In genomic region chr7:103649052-103649451, GRCh38 we compare ENCODE assay signal across 35 cellular contexts.
"Had no signal": no experiment of that assay in that cellular context is flagged by ENCODE, and none has a peak within 500 bp of the region (broad histone marks: within the 10 kb centered on the region; RNA-seq: fewer than 3 reads in every experiment).

No MANE protein-coding gene starts in this region.

- DNase-seq: Kasumi-1, MG63, MM.1S, MV-4-11, NCI-H1048, NCI-H1092, NCI-H1092 treated with DMSO at 0.1 percent for 48 hours, NCI-H1105, NCI-H1105 treated with DMSO at 0.1 percent for 48 hours, NCI-H1417, NCI-H1417 treated with DMSO at 0.1 percent for 48 hours, NCI-H1436, NCI-H1436 treated with DMSO at 0.1 percent for 48 hours, NCI-H146, NCI-H1694, NCI-H1694 treated with DMSO at 0.1 percent for 48 hours, NCI-H187, NCI-H187 treated with DMSO at 0.1 percent for 48 hours, NCI-H1930, NCI-H2029, NCI-H2029 treated with DMSO at 0.1 percent for 48 hours, NCI-H2081, NCI-H2081 treated with DMSO at 0.1 percent for 48 hours, NCI-H2107, NCI-H2171, NCI-H2171 treated with DMSO at 0.1 percent for 48 hours, NCI-H2227 treated with DMSO at 0.1 percent for 48 hours, NCI-H226, NCI-H345, NCI-H446, NCI-H446 treated with DMSO at 0.1 percent for 48 hours, NCI-H510A, NCI-H510A treated with DMSO at 0.1 percent for 48 hours, NCI-H524, NCI-H524 treated with DMSO at 0.1 percent for 48 hours had no signal

- H3K27me3 ChIP-seq: MG63 had no signal

- H3K4me3 ChIP-seq: MG63 had no signal

- H3K9me3 ChIP-seq: MG63 had no signal

- H3K36me3 ChIP-seq: MG63 had no signal
